Comparison of ENCODE assay signal across 10 cellular contexts in genomic region chr1:117171900-117172501, GRCh38. TPM values are rescaled to one million over a fixed set of nuclear protein-coding genes. Genes with fewer than 3 reads are reported as not detected.
DNase-seq lines count a peak whose midpoint lies in the region; ATAC-seq and TF ChIP-seq lines count a peak whose summit lies in the region.
"Had no signal": no experiment of that assay in that cellular context is flagged by ENCODE, and none has a peak within 500 bp of the region (broad histone marks: within the 10 kb centered on the region; RNA-seq: fewer than 3 reads in every experiment).

No MANE protein-coding gene starts in this region.

- H3K4me3 ChIP-seq in GM23338 (no peak overlapping the region), fibroblast of villous mesenchyme (ENCODE audit: low read depth, low read length) (no peak overlapping the region), osteoblast (ENCODE audit: insufficient read depth, low read length) (no peak overlapping the region), Karpas-422 (ENCODE audit: low read length) (no peak overlapping the region)
- H3K4me3 ChIP-seq in CD4-positive, alpha-beta memory T cell (ENCODE audit: low read length in 2 of 2), result no peak overlapping the region

- no peaks in the 10 kb centered on the region for H4K20me1 ChIP-seq in GM23338 (replicated peaks; ENCODE audit: insufficient read depth)
- no peaks in the 10 kb centered on the region for H4K20me1 ChIP-seq in osteoblast (ENCODE audit: insufficient read depth, low read length)
- no peaks in the 10 kb centered on the region for H4K20me1 ChIP-seq in Karpas-422 (ENCODE audit: insufficient read depth, low read depth, low read length)

- TF ChIP-seq CTCF in GM23338 (conservative IDR thresholded peaks at IDR 0.05; ENCODE audit: low read depth in 2 of 2), result no peak
- TF ChIP-seq CTCF in fibroblast of villous mesenchyme (IDR thresholded peaks at IDR 0.05; ENCODE audit: insufficient read depth, low read depth, low read length), result no peak
- TF ChIP-seq CTCF in osteoblast (IDR thresholded peaks at IDR 0.05; ENCODE audit: extremely low read depth, low read depth, low read length), result no peak

- H3K36me3 ChIP-seq in GM23338 (ENCODE audit: insufficient read depth) (no peaks in the 10 kb centered on the region), osteoblast (ENCODE audit: insufficient read depth, low read length) (no peaks in the 10 kb centered on the region), Karpas-422 (ENCODE audit: insufficient read depth, low read length) (no peaks in the 10 kb centered on the region)
- H3K36me3 ChIP-seq in CD4-positive, alpha-beta memory T cell (ENCODE audit: insufficient read depth, low read length), result no peaks in the 10 kb centered on the region

- H3K9me3 ChIP-seq in osteoblast (ENCODE audit: low read depth, low read length) (no peaks in the 10 kb centered on the region), Karpas-422 (ENCODE audit: low read length) (no peaks in the 10 kb centered on the region)
- H3K9me3 ChIP-seq in CD4-positive, alpha-beta memory T cell (ENCODE audit: control insufficient read depth in 1 of 2, low read length in 2 of 2), result no peaks in the 10 kb centered on the region

- intact Hi-C loops in CD4-positive, alpha-beta memory T cell (cut with micrococcal nuclease), result no loop called here

- H3K27me3 ChIP-seq in GM23338 (ENCODE audit: insufficient read depth), result no peaks in the 10 kb centered on the region
- no peaks in the 10 kb centered on the region for H3K27me3 ChIP-seq in osteoblast (ENCODE audit: insufficient read depth, low read length)
- no peaks in the 10 kb centered on the region for H3K27me3 ChIP-seq in CD4-positive, alpha-beta memory T cell (ENCODE audit: insufficient read depth, low read length)
- no peaks in the 10 kb centered on the region for H3K27me3 ChIP-seq in Karpas-422 (ENCODE audit: low read length)

- H3K27ac Mint-ChIP-seq in GM23338 (no peak overlapping the region), T-cell (no peak overlapping the region)
- H3K27ac Mint-ChIP-seq in CD4-positive, alpha-beta memory T cell, result no peak overlapping the region

- H2AFZ ChIP-seq in GM23338 (peak overlapping the region; percentile 74), osteoblast (ENCODE audit: low read length) (no peak overlapping the region), Karpas-422 (ENCODE audit: low read length) (no peak overlapping the region)

- H3K36me3 Mint-ChIP-seq in GM23338 (ENCODE audit: low read depth) (no peaks in the 10 kb centered on the region), T-cell (no peaks in the 10 kb centered on the region)
- H3K36me3 Mint-ChIP-seq in CD4-positive, alpha-beta memory T cell, result no peaks in the 10 kb centered on the region

- peaks cover 2% of the 10 kb centered on the region for H3K27me3 Mint-ChIP-seq in GM23338 (ENCODE audit: insufficient read depth, low read depth, poor library complexity)
- peaks cover 3 to 6% of the 10 kb centered on the region in 2 donors for H3K27me3 Mint-ChIP-seq in CD4-positive, alpha-beta memory T cell
- H3K27me3 Mint-ChIP-seq in T-cell, result peaks cover 0 to 10% of the 10 kb centered on the region in 2 donors

- H3F3A ChIP-seq in GM23338 (replicated peaks; ENCODE audit: low read depth), result no peaks in the 10 kb centered on the region

- no peak overlapping the region for H3K27ac ChIP-seq in GM23338 (ENCODE audit: low read depth)
- peak overlapping the region; percentile 62 for H3K27ac ChIP-seq in osteoblast (ENCODE audit: low read depth, low read length)
- no peak overlapping the region for H3K27ac ChIP-seq in CD4-positive, alpha-beta memory T cell (ENCODE audit: low read depth, low read length)
- no peak overlapping the region for H3K27ac ChIP-seq in Karpas-422 (ENCODE audit: low read length)

- no peak overlapping the region for H3K9ac ChIP-seq in Karpas-422 (ENCODE audit: low read length)

- POLR2A ChIA-PET in CD4-positive, alpha-beta memory T cell (lab: Charles Lee; ENCODE audit: partially characterized antibody), result no interaction called here
- POLR2A ChIA-PET in T-cell (lab: Charles Lee), result interaction anchor here in 1 of 2 donors (0.6 kb wide), 1 partner anchor 15 kb away, joined by 8 read pairs; no protein-coding TSS in a partner anchor

- H3K79me2 ChIP-seq in GM23338 (replicated peaks; ENCODE audit: insufficient read depth), result no peaks in the 10 kb centered on the region
- H3K79me2 ChIP-seq in osteoblast (ENCODE audit: insufficient read depth, low read length), result no peaks in the 10 kb centered on the region
- no peaks in the 10 kb centered on the region for H3K79me2 ChIP-seq in Karpas-422 (ENCODE audit: low read length)

- peaks cover 8% of the 10 kb centered on the region for H3K4me1 ChIP-seq in GM23338 (ENCODE audit: insufficient read depth)
- H3K4me1 ChIP-seq in osteoblast (ENCODE audit: insufficient read depth, low read length), result peaks cover 4% of the 10 kb centered on the region
- no peaks in the 10 kb centered on the region for H3K4me1 ChIP-seq in CD4-positive, alpha-beta memory T cell (ENCODE audit: insufficient read depth, low read length)
- no peaks in the 10 kb centered on the region for H3K4me1 ChIP-seq in Karpas-422 (ENCODE audit: low read length)

- peaks cover 25% of the 10 kb centered on the region for H3K4me1 Mint-ChIP-seq in GM23338
- H3K4me1 Mint-ChIP-seq in CD4-positive, alpha-beta memory T cell, result no peaks in the 10 kb centered on the region
- H3K4me1 Mint-ChIP-seq in T-cell, result no peaks in the 10 kb centered on the region

- H3K4me2 ChIP-seq in GM23338 (no peak overlapping the region), osteoblast (ENCODE audit: insufficient read depth, low read length) (peak overlapping the region; percentile 56), Karpas-422 (ENCODE audit: low read depth, low read length, poor library complexity, severe bottlenecking) (no peak overlapping the region)

- H3K9me2 ChIP-seq in GM23338 (ENCODE audit: insufficient read depth) (0 out of 2 replicates have a peak, but pooled peaks cover 4% of the 10 kb centered on the region), Karpas-422 (replicated peaks; ENCODE audit: insufficient read depth, low read length) (no peaks in the 10 kb centered on the region)

- H3K4me3 Mint-ChIP-seq in GM23338 (no peak overlapping the region), T-cell (no peak overlapping the region)
- H3K4me3 Mint-ChIP-seq in CD4-positive, alpha-beta memory T cell, result no peak overlapping the region

- H3K9me3 Mint-ChIP-seq in GM23338 (no peaks in the 10 kb centered on the region), T-cell (no peaks in the 10 kb centered on the region)
- no peaks in the 10 kb centered on the region for H3K9me3 Mint-ChIP-seq in CD4-positive, alpha-beta memory T cell

- CTCF ChIA-PET in CD4-positive, alpha-beta memory T cell (lab: Charles Lee; ENCODE audit: partially characterized antibody), result no interaction called here
- CTCF ChIA-PET in T-cell (lab: Charles Lee), result no interaction called here

- DNase-seq in GM23338 (ENCODE audit: low spot score) (peak; percentile 27), SW480 (ENCODE audit: low spot score) (peak; percentile 73), fibroblast of villous mesenchyme (ENCODE audit: low read depth) (peak; percentile 70), osteoblast (ENCODE audit: insufficient read length, low spot score, missing footprints) (peak; percentile 27), T-cell (no peak), Karpas-422 (no peak)
- DNase-seq in CD4-positive, alpha-beta memory T cell, result no peak
- DNase-seq: dermis blood vessel endothelial cell, NCI-H187 had no signal

- ATAC-seq in GM23338, result peak; percentile 84
- no peak for ATAC-seq in T-cell (replicated peaks in 1 of 4)
- ATAC-seq in GM19397 (IDR thresholded peaks at IDR 0.05; ENCODE audit: unreplicated experiment), result no peak

RNA-seq across cellular contexts. Expression of gene VTCN1, which starts 38.7 kb away (rescaled TPM):
- not detected in 2 replicates for total RNA-seq in GM23338 (2014; rRNA removed; shearing (Covaris generic))
- not detected in 2 replicates for polyA plus RNA-seq in GM23338 (2016; fragmentation: Nextera tagmentation; extraction: Ambion mirVana)
- not detected in 2 replicates for total RNA-seq in fibroblast of villous mesenchyme
- not detected in 2 replicates for total RNA-seq in osteoblast
- total RNA-seq in CD4-positive, alpha-beta memory T cell, result not detected
- polyA plus RNA-seq in CD4-positive, alpha-beta memory T cell, result not detected
- total RNA-seq in T-cell, result not detected
- not detected in 2 replicates for total RNA-seq in Karpas-422 (2014; rRNA removed; shearing (Covaris generic); ENCODE audit: low replicate concordance)

RNA-seq across cellular contexts. Expression of gene TRIM45, which starts 50.5 kb away (rescaled TPM):
- total RNA-seq in GM23338 (2014; rRNA removed; shearing (Covaris generic)), result 11.6 and 15.0 TPM in 2 replicates
- 7.9 and 8.8 TPM in 2 replicates for polyA plus RNA-seq in GM23338 (2016; fragmentation: Nextera tagmentation; extraction: Ambion mirVana)
- total RNA-seq in fibroblast of villous mesenchyme (1.7 and 2.6 TPM in 2 replicates), osteoblast (1.4 and 2.1 TPM in 2 replicates), T-cell (under 1 TPM; 0.23 to 0.65 (median 0.30) TPM)
- total RNA-seq in CD4-positive, alpha-beta memory T cell, result under 1 TPM; 0.20 to 0.25 TPM
- polyA plus RNA-seq in CD4-positive, alpha-beta memory T cell, result under 1 TPM in 1 of 2 donors, not detected in 1; 0.11 TPM
- not detected in 2 replicates for total RNA-seq in Karpas-422 (2014; rRNA removed; shearing (Covaris generic); ENCODE audit: low replicate concordance)

Comparison
In these comparisons a context has a peak if more than half of its experiments do, and no peak if none do; other contexts are left out.
1. DNase-seq: peak in GM23338 (single experiment), SW480 (single experiment), fibroblast of villous mesenchyme (single experiment) and osteoblast (single experiment); none in CD4-positive, alpha-beta memory T cell (0 of 5), T-cell (0 of 34) and Karpas-422 (single experiment).